Comparison of ENCODE assay signal across 12 cellular contexts in the genomic region with DNA sequence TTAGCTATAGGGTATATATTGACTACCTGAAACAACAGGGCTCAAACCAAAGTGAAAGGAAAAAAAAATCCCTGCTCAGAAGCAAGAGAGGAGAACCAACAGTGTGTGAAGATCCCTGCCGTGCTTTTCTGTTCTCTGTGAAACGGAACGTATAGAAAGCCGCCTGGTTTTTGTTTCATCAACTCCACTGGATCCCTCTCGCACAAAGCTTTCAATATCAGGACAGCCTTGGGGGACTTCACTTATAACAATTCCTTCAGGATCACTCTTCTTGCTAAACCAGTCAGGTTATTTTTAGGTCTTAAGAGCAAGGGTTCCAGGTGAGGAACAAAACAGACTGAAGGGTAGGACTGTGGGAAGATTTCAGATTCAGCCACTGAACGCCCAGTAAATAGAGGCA.
DNase-seq lines count a peak whose midpoint lies in the region; ATAC-seq, FAIRE-seq and TF ChIP-seq lines count a peak whose summit lies in the region.
"Had no signal": no experiment of that assay in that cellular context is flagged by ENCODE, and none has a peak within 500 bp of the region (broad histone marks: within the 10 kb centered on the region; RNA-seq: fewer than 3 reads in every experiment).

No MANE protein-coding gene starts in this region.

- H3K27ac ChIP-seq in GM12878 (ENCODE audit: control insufficient read depth, insufficient read depth) (no peak overlapping the region), neural progenitor cell (peak overlapping the region; percentile 94), uterus (no peak overlapping the region)
- H3K27ac ChIP-seq: ascending aorta, lower lobe of right lung, right lobe of liver had no signal

- SMC1A ChIA-PET in GM12878 (lab: Charles Lee; ENCODE audit: uncharacterized antibody, unreplicated experiment): interaction anchor here (0.6 to 2.2 kb wide), 10 partner anchors 8 to 550 kb away, joined by 3 to 15 read pairs (median 4); no protein-coding TSS in a partner anchor

- peaks cover 9% of the 10 kb centered on the region for H3K9me3 Mint-ChIP-seq in neural progenitor cell
- H3K9me3 Mint-ChIP-seq in activated T-cell treated with anti-CD3 and anti-CD28 coated beads, Interleukin-2, amount 50 U/mL, for 24 hours: no peaks in the 10 kb centered on the region

- TF ChIP-seq CTCF in GM12878 (IDR thresholded peaks at IDR 0.05 in 2 of 3, conservative IDR thresholded peaks at IDR 0.05 in 1 of 3; ENCODE audit: control insufficient read depth in 2 of 3, extremely low read depth in 1 of 3, insufficient read depth in 1 of 3, low read depth in 3 of 3, low read length in 3 of 3) (no peak), neural progenitor cell (IDR thresholded peaks at IDR 0.05) (no peak), uterus (IDR thresholded peaks at IDR 0.05) (no peak)

- in situ Hi-C loops in GM12878 (cut with MboI): no loop called here

- no peak overlapping the region for H3K4me3 Mint-ChIP-seq in neural progenitor cell
- H3K4me3 Mint-ChIP-seq in activated T-cell treated with anti-CD3 and anti-CD28 coated beads, Interleukin-2, amount 50 U/mL, for 24 hours: no peak overlapping the region

- CTCF ChIA-PET in GM12878 (lab: Yijun Ruan, JAX): interaction anchor here (0.7 to 2.4 kb wide), 9 partner anchors 11 to 1095 kb away, joined by 3 to 11 read pairs (median 3); no protein-coding TSS in a partner anchor

- H3K4me1 ChIP-seq in ES-I3 (ENCODE audit: insufficient read depth, low read length) (no peaks in the 10 kb centered on the region), GM12878 (ENCODE audit: control insufficient read depth, insufficient read depth, low read length) (no peaks in the 10 kb centered on the region), neural progenitor cell (peaks cover 56% of the 10 kb centered on the region), uterus (no peaks in the 10 kb centered on the region)
- H3K4me1 ChIP-seq: ascending aorta, lower lobe of right lung, right lobe of liver had no signal

- peaks cover 5% of the 10 kb centered on the region for H3K27me3 Mint-ChIP-seq in neural progenitor cell (ENCODE audit: insufficient read depth, low read depth)
- no peaks in the 10 kb centered on the region for H3K27me3 Mint-ChIP-seq in activated T-cell treated with anti-CD3 and anti-CD28 coated beads, Interleukin-2, amount 50 U/mL, for 24 hours

- H3K9ac ChIP-seq in ES-I3 (ENCODE audit: low read depth, low read length): peak overlapping the region; percentile 9; the same call in 1 of the 2 replicates
- H3K9ac ChIP-seq in GM12878 (ENCODE audit: control insufficient read depth, insufficient read depth, low read length): no peak overlapping the region
- no peak overlapping the region for H3K9ac ChIP-seq in neural progenitor cell

- H3K9me3 ChIP-seq in ES-I3 (ENCODE audit: control insufficient read depth, insufficient read depth, low read length) (no peaks in the 10 kb centered on the region), GM12878 (replicated peaks; ENCODE audit: control insufficient read depth, insufficient read depth, low read length) (no peaks in the 10 kb centered on the region), neural progenitor cell (ENCODE audit: low read depth) (no peaks in the 10 kb centered on the region), uterus (no peaks in the 10 kb centered on the region)
- H3K9me3 ChIP-seq: ascending aorta, lower lobe of right lung, right lobe of liver had no signal

- peak overlapping the region; percentile 93 for H3K27ac Mint-ChIP-seq in neural progenitor cell
- no peak overlapping the region for H3K27ac Mint-ChIP-seq in activated T-cell treated with anti-CD3 and anti-CD28 coated beads, Interleukin-2, amount 50 U/mL, for 24 hours

- no peak for FAIRE-seq in GM12878 (lab: Jason Lieb, UNC)

- no peaks in the 10 kb centered on the region for H3K27me3 ChIP-seq in GM12878 (replicated peaks in 1 of 2; ENCODE audit: control insufficient read depth in 2 of 2, insufficient read depth in 2 of 2, low read length in 1 of 2)
- H3K27me3 ChIP-seq in neural progenitor cell: no peaks in the 10 kb centered on the region
- no peaks in the 10 kb centered on the region for H3K27me3 ChIP-seq in uterus
- H3K27me3 ChIP-seq: ascending aorta, right lobe of liver had no signal

- H3K36me3 ChIP-seq in ES-I3 (ENCODE audit: insufficient read depth, low read length): no peaks in the 10 kb centered on the region
- H3K36me3 ChIP-seq in GM12878 (ENCODE audit: control insufficient read depth in 2 of 2, insufficient read depth in 2 of 2, low read length in 1 of 2): no peaks in the 10 kb centered on the region
- no peaks in the 10 kb centered on the region for H3K36me3 ChIP-seq in neural progenitor cell
- H3K36me3 ChIP-seq in uterus: no peaks in the 10 kb centered on the region
- H3K36me3 ChIP-seq: ascending aorta, lower lobe of right lung, right lobe of liver had no signal

- RAD21 ChIA-PET in GM12878 (lab: Charles Lee; ENCODE audit: unreplicated experiment): interaction anchor here (1.0 to 1.6 kb wide), 5 partner anchors 10 to 549 kb away, joined by 3 to 11 read pairs (median 4); no protein-coding TSS in a partner anchor

- POLR2A ChIA-PET in GM12878 (lab: Charles Lee): interaction anchor here (0.9 kb wide), 1 partner anchor 113 kb away, joined by 3 read pairs; no protein-coding TSS in a partner anchor

- peaks cover 56% of the 10 kb centered on the region for H3K4me1 Mint-ChIP-seq in neural progenitor cell
- H3K4me1 Mint-ChIP-seq in activated T-cell treated with anti-CD3 and anti-CD28 coated beads, Interleukin-2, amount 50 U/mL, for 24 hours (ENCODE audit: low read depth): peaks cover 7% of the 10 kb centered on the region

- no peak overlapping the region; the same call in 1 of the 2 replicates for H2AFZ ChIP-seq in GM12878 (ENCODE audit: control insufficient read depth, low read depth, low read length)
- no peak overlapping the region for H2AFZ ChIP-seq in neural progenitor cell (replicated peaks)

- DNase-seq in NCI-H2081 treated with DMSO at 0.1 percent for 48 hours (lab: John Stamatoyannopoulos, UW) (peak; percentile 77), GM12878 (ENCODE audit: low read depth, low spot score) (no peak), neural progenitor cell (ENCODE audit: low spot score) (peak; percentile 95), uterus (no peak), COLO829 (ENCODE audit: low spot score) (no peak)
- DNase-seq in activated T-cell treated with anti-CD3 and anti-CD28 coated beads, Interleukin-2, amount 50 U/mL, for 24 hours: no peak
- DNase-seq in activated T-cell treated with anti-CD3 and anti-CD28 coated beads, Interleukin-2, amount 50 U/mL, for 48 hours: no peak
- DNase-seq: lower lobe of right lung; NK-92 treated with Interleukin-12 subunit alpha and Interleukin-12 subunit beta, amount 100 ng/mL, for 24 hours; right lobe of liver had no signal

- no TSS peak for BruUV-seq in GM12878 (replicated peaks; lab: Mats Ljungman, UMichigan)

- no peak overlapping the region for H3K4me3 ChIP-seq in GM12878
- no peak overlapping the region for H3K4me3 ChIP-seq in neural progenitor cell
- no peak overlapping the region for H3K4me3 ChIP-seq in uterus
- H3K4me3 ChIP-seq: ascending aorta, lower lobe of right lung, right lobe of liver had no signal

- H3K4me2 ChIP-seq in GM12878 (ENCODE audit: control insufficient read depth, insufficient read depth) (no peak overlapping the region), neural progenitor cell (peak overlapping the region; percentile 59)

- TF ChIP-seq POLR2A in GM12878 (IDR thresholded peaks at IDR 0.05; ENCODE audit: low read depth, low read length) (no peak), uterus (IDR thresholded peaks at IDR 0.05) (no peak)

- TF ChIP-seq EP300 in GM12878 (IDR thresholded peaks at IDR 0.05; ENCODE audit: borderline replicate concordance in 1 of 2, control insufficient read depth in 1 of 2, low read depth in 2 of 2, low read length in 2 of 2): no peak

- WGBS in GM12878 (ENCODE audit: insufficient coverage, insufficient replicate concordance, low lambda C conversion rate, missing lambda C conversion rate): 35% methylated on average over 6 of the region's 6 CpGs

- intact Hi-C loops in GM12878 (cut with micrococcal nuclease; ENCODE audit: unreplicated experiment): no loop called here
- intact Hi-C loops in uterus (cut with DNase I; ENCODE audit: low total_unique reads): no loop called here

- H3F3A ChIP-seq in neural progenitor cell (ENCODE audit: low read depth): peaks cover 37% of the 10 kb centered on the region

- H4K20me1 ChIP-seq in GM12878 (ENCODE audit: control insufficient read depth, insufficient read depth) (no peaks in the 10 kb centered on the region), neural progenitor cell (ENCODE audit: low read depth) (no peaks in the 10 kb centered on the region)

- no peak; the same call in 2 of the 3 replicates for ATAC-seq in GM12878
- ATAC-seq: lower lobe of right lung, right lobe of liver had no signal

- no peaks in the 10 kb centered on the region for H3K79me2 ChIP-seq in GM12878 (ENCODE audit: control insufficient read depth, insufficient read depth, low read length)
- no peaks in the 10 kb centered on the region for H3K79me2 ChIP-seq in neural progenitor cell (ENCODE audit: low read depth)

- TF ChIP-seq RAD21 in GM12878 (IDR thresholded peaks at IDR 0.05; ENCODE audit: insufficient read depth, low read depth, low read length): no peak

- H3K36me3 Mint-ChIP-seq in neural progenitor cell: peaks cover 8% of the 10 kb centered on the region
- H3K36me3 Mint-ChIP-seq in activated T-cell treated with anti-CD3 and anti-CD28 coated beads, Interleukin-2, amount 50 U/mL, for 24 hours (ENCODE audit: low read depth): no peaks in the 10 kb centered on the region

TF ChIP-seq in GM12878, 131 proteins besides CTCF, POLR2A, EP300 and RAD21 (continues in another document):
- TF ChIP-seq IKZF1 (conservative IDR thresholded peaks at IDR 0.05) (0 out of 2 replicates have a peak, but pooled peaks have one; percentile 18), RUNX3 (IDR thresholded peaks at IDR 0.05; ENCODE audit: low read length) (no peak)

Comparison
In these comparisons a context has a peak if more than half of its experiments do, and no peak if none do; other contexts are left out.
1. DNase-seq: peak in NCI-H2081 treated with DMSO at 0.1 percent for 48 hours (single experiment) and neural progenitor cell (single experiment); none in GM12878 (single experiment), uterus (0 of 2), activated T-cell treated with anti-CD3 and anti-CD28 coated beads, Interleukin-2, amount 50 U/mL, for 24 hours (single experiment), activated T-cell treated with anti-CD3 and anti-CD28 coated beads, Interleukin-2, amount 50 U/mL, for 48 hours (0 of 2) and COLO829 (single experiment).